In genomic region chr17:78247304-78247703, GRCh38 we compare ENCODE assay signal across 1 cellular context.
TF ChIP-seq lines count a peak whose summit lies in the region.

No MANE protein-coding gene starts in this region.

TF ChIP-seq in H1, 55 proteins besides CTCF, POLR2A, EP300 and RAD21 (continued from another document):
- TF ChIP-seq SIX5 (IDR thresholded peaks at IDR 0.05; ENCODE audit: low read depth, low read length) = no peak
- no peak for TF ChIP-seq CHD1 (IDR thresholded peaks at IDR 0.05; ENCODE audit: low read depth, low read length)
- no peak for TF ChIP-seq PHF8 (conservative IDR thresholded peaks at IDR 0.05; ENCODE audit: low read depth, low read length)
- no peak for TF ChIP-seq SP4 (IDR thresholded peaks at IDR 0.05; ENCODE audit: low read length)
- no peak for TF ChIP-seq SIN3A (conservative IDR thresholded peaks at IDR 0.05 in 1 of 2, IDR thresholded peaks at IDR 0.05 in 1 of 2; ENCODE audit: low read depth in 1 of 2, low read length in 2 of 2)
- no peak for TF ChIP-seq EZH2 (IDR thresholded peaks at IDR 0.05; ENCODE audit: low read depth, low read length, severe bottlenecking)
- TF ChIP-seq TCF12 (IDR thresholded peaks at IDR 0.05; ENCODE audit: low read depth, low read length) = no peak
- TF ChIP-seq E2F6 (IDR thresholded peaks at IDR 0.05) = no peak
- no peak for TF ChIP-seq CTBP2 (IDR thresholded peaks at IDR 0.05; ENCODE audit: borderline replicate concordance, insufficient read depth, insufficient read length, low read length)
- no peak for TF ChIP-seq JUND (IDR thresholded peaks at IDR 0.05; ENCODE audit: low read length)
- TF ChIP-seq KDM5A (IDR thresholded peaks at IDR 0.05; ENCODE audit: low read length) = no peak
- no peak for TF ChIP-seq SAP30 (IDR thresholded peaks at IDR 0.05; ENCODE audit: insufficient read depth, insufficient replicate concordance, low read length)
- TF ChIP-seq ATF3 (IDR thresholded peaks at IDR 0.05; ENCODE audit: insufficient read depth, low read depth, low read length) = no peak
- TF ChIP-seq SRF (IDR thresholded peaks at IDR 0.05; ENCODE audit: low read depth, low read length) = no peak
- TF ChIP-seq RBBP5 (IDR thresholded peaks at IDR 0.05; ENCODE audit: borderline replicate concordance, low read depth, low read length) = no peak
